16 cellular contexts compared by ENCODE assay signal in the genomic region with DNA sequence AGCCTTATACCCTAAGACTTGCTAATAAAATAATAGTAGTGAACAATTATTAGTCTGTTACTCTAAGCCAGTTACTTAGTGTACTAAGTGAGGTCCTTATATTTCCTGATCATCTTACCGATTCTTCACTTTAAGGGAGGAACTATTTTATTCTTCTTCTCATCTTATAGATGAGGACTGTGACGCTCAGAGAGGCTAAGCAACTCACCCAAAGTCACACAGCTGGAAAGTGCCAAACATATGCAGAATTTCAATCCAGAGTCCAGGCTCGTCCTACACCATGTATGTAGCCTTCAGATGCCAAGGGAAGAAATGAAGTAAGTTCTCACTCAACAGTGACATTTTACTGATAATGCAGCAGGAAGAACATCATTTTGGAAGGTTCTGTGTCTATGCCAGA.
DNase-seq lines count a peak whose midpoint lies in the region; TF ChIP-seq lines count a peak whose summit lies in the region.
"Had no signal": no experiment of that assay in that cellular context is flagged by ENCODE, and none has a peak within 500 bp of the region (broad histone marks: within the 10 kb centered on the region; RNA-seq: fewer than 3 reads in every experiment).

No MANE protein-coding gene starts in this region.

- H3K36me3 ChIP-seq in HEK293 (ENCODE audit: control insufficient read depth in 2 of 2, insufficient read depth in 1 of 2, low read length in 2 of 2): no peaks in the 10 kb centered on the region
- no peaks in the 10 kb centered on the region for H3K36me3 ChIP-seq in Loucy (ENCODE audit: insufficient read depth, low read length)
- no peaks in the 10 kb centered on the region for H3K36me3 ChIP-seq in parathyroid adenoma (ENCODE audit: control insufficient read depth, insufficient read depth, low read length)
- H3K36me3 ChIP-seq: BE2C, HAP-1 had no signal

- H3K27me3 ChIP-seq in Loucy (ENCODE audit: insufficient read depth, low read length, poor library complexity, severe bottlenecking) (no peaks in the 10 kb centered on the region), parathyroid adenoma (ENCODE audit: control insufficient read depth, insufficient read depth, low read length) (no peaks in the 10 kb centered on the region)
- H3K27me3 ChIP-seq: BE2C had no signal

- H4K20me1 ChIP-seq in Loucy (ENCODE audit: insufficient read depth, low read length, poor library complexity, severe bottlenecking): no peaks in the 10 kb centered on the region

- no peaks in the 10 kb centered on the region for H3K79me2 ChIP-seq in Loucy (ENCODE audit: insufficient read depth, low read length)
- no peaks in the 10 kb centered on the region for H3K79me2 ChIP-seq in parathyroid adenoma

- no peaks in the 10 kb centered on the region for H3K9me3 ChIP-seq in HEK293 (ENCODE audit: control insufficient read depth, insufficient read depth, low read depth, low read length)
- H3K9me3 ChIP-seq in Loucy (ENCODE audit: insufficient read depth, low read depth, low read length): no peaks in the 10 kb centered on the region
- H3K9me3 ChIP-seq in parathyroid adenoma (ENCODE audit: control insufficient read depth, low read length): no peaks in the 10 kb centered on the region
- H3K9me3 ChIP-seq: A549, BE2C, HAP-1 had no signal

- H3F3A ChIP-seq in Loucy (ENCODE audit: low read depth): peaks cover 8% of the 10 kb centered on the region

- CTCF ChIA-PET in HEK293 (lab: Yijun Ruan, JAX): interaction anchor here (2.0 to 2.7 kb wide), 2 partner anchors 24 to 52 kb away, joined by 5 to 6 read pairs; no protein-coding TSS in a partner anchor

- H2AFZ ChIP-seq in Loucy (ENCODE audit: low read length) (no peak overlapping the region), parathyroid adenoma (no peak overlapping the region)

- H3K4me2 ChIP-seq in Loucy (ENCODE audit: low read depth, low read length, poor library complexity, severe bottlenecking) (peak overlapping the region; percentile 78), parathyroid adenoma (ENCODE audit: low read length) (no peak overlapping the region)
- H3K4me2 ChIP-seq: A549 had no signal

- H3K27ac ChIP-seq in HEK293 (ENCODE audit: extremely low read depth, low read depth, low read length): no peak overlapping the region
- peak overlapping the region; percentile 97 for H3K27ac ChIP-seq in VCaP
- H3K27ac ChIP-seq in parathyroid adenoma: peak overlapping the region; percentile 12
- H3K27ac ChIP-seq: A549, C4-2B had no signal

- POLR2A ChIA-PET in HEK293 (lab: Yijun Ruan, JAX): no interaction called here

- no peak for DNase-seq in effector CD8-positive, alpha-beta T cell (lab: John Stamatoyannopoulos, UW)
- DNase-seq in germinal center (ENCODE audit: low spot score) (no peak), NCI-H1694 treated with DMSO at 0.1 percent for 48 hours (lab: John Stamatoyannopoulos, UW) (no peak)
- DNase-seq: BE2C; CD8-positive, alpha-beta T cell; COR-L47; DMS153; EL; GOT3 had no signal

- 0 out of 2 replicates have a peak, but pooled peaks cover 2% of the 10 kb centered on the region for H3K4me1 ChIP-seq in HEK293 (ENCODE audit: control insufficient read depth, insufficient read depth, low read length)
- H3K4me1 ChIP-seq in Loucy (ENCODE audit: insufficient read depth, low read length, poor library complexity, severe bottlenecking): peaks cover 62% of the 10 kb centered on the region
- H3K4me1 ChIP-seq in parathyroid adenoma: peaks cover 26% of the 10 kb centered on the region
- H3K4me1 ChIP-seq: HAP-1 had no signal

- H3K9ac ChIP-seq in Loucy (ENCODE audit: low read depth, low read length, poor library complexity, severe bottlenecking) (peak overlapping the region; percentile 73), parathyroid adenoma (no peak overlapping the region)

- no peaks in the 10 kb centered on the region for H3K9me2 ChIP-seq in Loucy (replicated peaks; ENCODE audit: low read depth, low read length)

- H3K4me3 ChIP-seq in HEK293 (ENCODE audit: low read depth, low read length) (no peak overlapping the region), Loucy (ENCODE audit: low read length, poor library complexity, severe bottlenecking) (no peak overlapping the region), parathyroid adenoma (ENCODE audit: low read depth, low read length) (no peak overlapping the region)
- H3K4me3 ChIP-seq: A549, HAP-1 had no signal

- no peak for TF ChIP-seq CTCF in HEK293 (tag by site-specific recombination; IDR thresholded peaks at IDR 0.05)
- TF ChIP-seq CTCF in Loucy (conservative IDR thresholded peaks at IDR 0.05; ENCODE audit: low read length): no peak
- no peak for TF ChIP-seq CTCF in VCaP (conservative IDR thresholded peaks at IDR 0.05)
- TF ChIP-seq CTCF in parathyroid adenoma (IDR thresholded peaks at IDR 0.05): no peak

TF ChIP-seq in HEK293, 187 proteins besides CTCF, POLR2A, EP300 and RAD21:
- peak; percentile 70; the same call in 1 of the 2 replicates for TF ChIP-seq ZNF768 (tag by site-specific recombination; IDR thresholded peaks at IDR 0.05)
- TF ChIP-seq, protein P1, sequence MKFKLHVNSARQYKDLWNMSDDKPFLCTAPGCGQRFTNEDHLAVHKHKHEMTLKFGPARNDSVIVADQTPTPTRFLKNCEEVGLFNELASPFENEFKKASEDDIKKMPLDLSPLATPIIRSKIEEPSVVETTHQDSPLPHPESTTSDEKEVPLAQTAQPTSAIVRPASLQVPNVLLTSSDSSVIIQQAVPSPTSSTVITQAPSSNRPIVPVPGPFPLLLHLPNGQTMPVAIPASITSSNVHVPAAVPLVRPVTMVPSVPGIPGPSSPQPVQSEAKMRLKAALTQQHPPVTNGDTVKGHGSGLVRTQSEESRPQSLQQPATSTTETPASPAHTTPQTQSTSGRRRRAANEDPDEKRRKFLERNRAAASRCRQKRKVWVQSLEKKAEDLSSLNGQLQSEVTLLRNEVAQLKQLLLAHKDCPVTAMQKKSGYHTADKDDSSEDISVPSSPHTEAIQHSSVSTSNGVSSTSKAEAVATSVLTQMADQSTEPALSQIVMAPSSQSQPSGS (tag by site-specific recombination; IDR thresholded peaks at IDR 0.05; ENCODE audit: low read depth): no peak
